ENCODE assay signal across 8 cellular contexts in the genomic region with DNA sequence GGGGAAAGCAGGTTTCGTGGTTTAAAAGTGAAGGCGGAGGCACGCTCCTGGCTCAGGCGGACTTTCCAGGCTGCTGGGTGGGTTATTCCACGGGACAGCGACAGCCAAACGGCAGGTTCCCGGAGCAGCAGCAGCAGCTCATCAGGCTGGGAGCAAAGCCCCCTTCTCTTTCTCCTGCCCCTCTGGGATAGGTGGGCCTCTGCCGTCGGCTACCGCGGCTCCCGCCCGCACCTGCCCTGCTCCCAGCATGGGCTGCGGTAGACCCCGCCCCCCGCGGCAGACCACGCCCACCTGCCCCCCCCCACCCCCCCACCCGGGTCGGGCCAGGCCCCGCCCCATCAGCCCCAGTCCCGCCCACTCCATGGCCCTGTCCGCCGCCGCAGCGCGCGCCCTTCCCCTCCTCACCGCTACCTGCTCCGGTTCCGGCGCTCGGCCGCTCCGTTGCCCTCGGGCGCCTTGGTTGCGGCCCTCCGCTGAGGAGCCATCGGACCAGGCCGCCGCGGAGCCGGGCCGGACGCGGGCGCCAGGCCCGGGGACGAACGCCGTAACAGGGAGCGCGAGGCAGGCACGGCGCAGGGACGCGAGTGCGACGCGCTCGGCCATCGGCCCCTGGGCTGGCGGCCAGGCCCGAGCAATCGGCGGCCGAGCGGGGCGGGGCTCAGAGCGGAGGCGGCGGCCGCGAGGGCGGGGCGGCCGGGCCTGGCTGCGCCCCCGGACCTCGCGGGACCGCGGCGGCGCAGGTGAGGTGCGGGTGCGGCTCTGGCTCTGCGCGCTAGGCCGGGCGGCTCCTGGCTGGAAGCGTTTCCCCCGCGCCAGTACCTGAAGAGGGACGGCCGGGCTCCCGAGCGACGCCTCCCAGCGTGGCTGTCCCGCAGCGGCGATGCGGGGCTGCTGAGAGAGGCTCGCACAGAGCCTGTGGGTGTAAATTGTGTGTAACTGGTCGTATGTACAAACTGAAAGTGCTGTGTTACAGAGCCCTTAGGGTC. TPM values are rescaled to one million over a fixed set of nuclear protein-coding genes. Genes with fewer than 3 reads are reported as not detected.
DNase-seq lines count a peak whose midpoint lies in the region; TF ChIP-seq lines count a peak whose summit lies in the region.

A gene (plus strand): TSS at position 347 of the 986 bp plus-strand sequence. CDS start 1,453 bp downstream, outside the sequence.
A gene with protein sequence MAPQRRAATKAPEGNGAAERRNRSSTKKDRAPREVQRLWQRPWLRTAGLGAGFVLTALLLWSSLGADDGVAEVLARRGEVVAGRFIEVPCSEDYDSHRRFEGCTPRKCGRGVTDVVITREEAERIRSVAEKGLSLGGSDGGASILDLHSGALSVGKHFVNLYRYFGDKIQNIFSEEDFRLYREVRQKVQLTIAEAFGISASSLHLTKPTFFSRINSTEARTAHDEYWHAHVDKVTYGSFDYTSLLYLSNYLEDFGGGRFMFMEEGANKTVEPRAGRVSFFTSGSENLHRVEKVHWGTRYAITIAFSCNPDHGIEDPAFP (minus strand): TSS at position 586 of the 986 bp plus-strand sequence. CDS start 101 bp downstream, at position 485.

- H3K4me3 ChIP-seq in LNCaP clone FGC (ENCODE audit: low read depth, low read length) (peak within 1 kb of the TSS; percentile 82), fibroblast of villous mesenchyme (ENCODE audit: low read depth, low read length) (peak within 1 kb of the TSS; percentile 85), stomach (peak within 1 kb of the TSS; percentile 74 to 92 (median 80))

- H3K27ac Mint-ChIP-seq in neural crest cell (ENCODE audit: unreplicated experiment) = no peak within 1 kb of the TSS

- no peaks in the 10 kb centered on the region for H3K27me3 ChIP-seq in stomach

- peaks cover 6 to 37% (median 27%) of the 10 kb centered on the region in 4 donors for H3K4me1 ChIP-seq in stomach

- TF ChIP-seq CTCF in LNCaP clone FGC (IDR thresholded peaks at IDR 0.05; ENCODE audit: control insufficient read depth, extremely low read depth, insufficient read depth) (no peak), fibroblast of villous mesenchyme (IDR thresholded peaks at IDR 0.05; ENCODE audit: insufficient read depth, low read depth, low read length) (no peak), neural crest cell (conservative IDR thresholded peaks at IDR 0.05) (no peak), stomach (IDR thresholded peaks at IDR 0.05) (no peak)

- H3K27me3 Mint-ChIP-seq in neural crest cell (ENCODE audit: low read depth) = no peaks in the 10 kb centered on the region

- intact Hi-C loops in stomach (cut with DNase I; ENCODE audit: low total_unique reads) = no loop called here

- H3K4me1 Mint-ChIP-seq in neural crest cell = peaks cover 12% of the 10 kb centered on the region

- peaks cover 25% of the 10 kb centered on the region for H3K36me3 Mint-ChIP-seq in neural crest cell (ENCODE audit: low read depth)

- no peak for TF ChIP-seq EP300 in stomach (IDR thresholded peaks at IDR 0.05)

- DNase-seq in ELR (ENCODE audit: low read depth) (peak; percentile 90), H4 (ENCODE audit: low spot score) (peak; percentile 80), LNCaP clone FGC (ENCODE audit: low read depth) (peak; percentile 18), SHP77 (lab: John Stamatoyannopoulos, UW) (peak; percentile 78 to 91), fibroblast of villous mesenchyme (ENCODE audit: low read depth) (peak; percentile 77), neural crest cell (ENCODE audit: low read depth, low spot score) (peak; percentile 73), stomach (peak; percentile 90)
- peak; percentile 95 for DNase-seq in activated effector memory CD4-positive, alpha-beta T cell treated with anti-CD3 and anti-CD28 coated beads, Interleukin-2, amount 50 U/mL, for 16 hours

- 1 to 3% (median 1%) methylated on average over 13 to 107 of the region's 108 CpGs for WGBS in stomach, 5 donors

- H3K9me3 Mint-ChIP-seq in neural crest cell = peaks cover 3% of the 10 kb centered on the region

- peaks cover 0 to 7% (median 3%) of the 10 kb centered on the region in 4 donors for H3K9me3 ChIP-seq in stomach

- H3K4me3 Mint-ChIP-seq in neural crest cell = peak within 1 kb of the TSS; percentile 86

- no peak for TF ChIP-seq POLR2A in stomach (IDR thresholded peaks at IDR 0.05)

- H3K27ac ChIP-seq in stomach = peak within 1 kb of the TSS; percentile 92 to 100 (median 93)

- H3K36me3 ChIP-seq in stomach = peaks cover 10 to 39% (median 22%) of the 10 kb centered on the region in 4 donors

RNA-seq across cellular contexts. Expression of the first gene that starts in this region (rescaled TPM):
- total RNA-seq in H4 (2014; rRNA removed; shearing (Covaris generic)) = 6.3 and 8.4 TPM in 2 replicates
- total RNA-seq in fibroblast of villous mesenchyme (11.0 and 12.5 TPM in 2 replicates), neural crest cell (47.8 and 48.5 TPM in 2 replicates), stomach (100 to 1,000 TPM in 4 of 5 donors, 10 to 100 TPM in 1; 13.8 to 212 (median 124) TPM)
- polyA plus RNA-seq in stomach = 100 to 1,000 TPM in 1 of 3 donors, 10 to 100 TPM in 2; 51.9 to 103 (median 93.4) TPM

RNA-seq across cellular contexts. Expression of the second gene that starts in this region (rescaled TPM):
- total RNA-seq in H4 (2014; rRNA removed; shearing (Covaris generic)) = 28.3 and 30.1 TPM in 2 replicates
- total RNA-seq in fibroblast of villous mesenchyme (20.7 and 28.0 TPM in 2 replicates), neural crest cell (33.3 and 35.6 TPM in 2 replicates), stomach (10 to 100 TPM; 10.5 to 30.4 (median 23.2) TPM)
- 10 to 100 TPM; 13.9 to 17.3 (median 15.3) TPM for polyA plus RNA-seq in stomach

Comparison
In these comparisons a context has a peak if more than half of its experiments do, and no peak if none do; other contexts are left out.
1. Peak in every context shown above with its lines: DNase-seq, H3K4me3 ChIP-seq and H3K27ac ChIP-seq.
2. DNase-seq: peak in every context shown above with its lines; median percentile 95 in activated effector memory CD4-positive, alpha-beta T cell treated with anti-CD3 and anti-CD28 coated beads, Interleukin-2, amount 50 U/mL, for 16 hours; 90 in ELR; 90 in stomach; 84 in SHP77; 80 in H4; 77 in fibroblast of villous mesenchyme; 73 in neural crest cell; 18 in LNCaP clone FGC.